20 cellular contexts compared by ENCODE assay signal in the genomic region with DNA sequence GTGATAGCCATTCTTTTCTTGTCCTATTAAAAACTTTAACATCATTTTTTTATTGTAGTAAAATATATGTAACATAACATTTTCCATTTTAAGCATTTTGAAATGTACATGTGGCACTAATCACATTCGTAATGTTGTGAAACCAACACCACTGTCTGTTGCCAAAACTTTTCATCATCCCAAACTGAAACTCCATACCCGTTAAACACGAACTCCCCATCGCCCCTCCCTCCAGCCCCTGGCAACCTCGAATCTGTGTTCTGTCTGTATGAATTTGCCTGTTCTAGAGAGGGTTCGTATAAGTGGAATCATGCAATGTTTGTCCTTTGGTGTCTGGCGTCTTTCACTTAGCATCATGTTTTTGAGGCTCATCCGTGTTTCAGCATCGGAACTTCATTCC.
DNase-seq lines count a peak whose midpoint lies in the region; TF ChIP-seq lines count a peak whose summit lies in the region.
"Had no signal": no experiment of that assay in that cellular context is flagged by ENCODE, and none has a peak within 500 bp of the region (broad histone marks: within the 10 kb centered on the region; RNA-seq: fewer than 3 reads in every experiment).

No MANE protein-coding gene starts in this region.

- H3K27ac ChIP-seq in GM23248 (peak overlapping the region; percentile 75), SJSA1 (peak overlapping the region; percentile 49), vagina (peak overlapping the region; percentile 48)
- H3K27ac ChIP-seq: PC-9 had no signal

- H3K4me3 ChIP-seq in GM23248, result peak overlapping the region; percentile 65
- peak overlapping the region; percentile 23 for H3K4me3 ChIP-seq in SJSA1
- H3K4me3 ChIP-seq in fibroblast of pulmonary artery (replicated peaks; ENCODE audit: low read depth, low read length), result no peak overlapping the region
- H3K4me3 ChIP-seq in vagina, result peak overlapping the region in 1 of 2 donors; percentile 19
- H3K4me3 ChIP-seq: PC-9, smooth muscle cell had no signal

- peak overlapping the region; percentile 80 for H3K4me2 ChIP-seq in GM23248 (ENCODE audit: unreplicated experiment)
- H3K4me2 ChIP-seq: PC-9, smooth muscle cell had no signal

- H3K4me1 ChIP-seq in GM23248 (ENCODE audit: insufficient read depth) (peaks cover 10% of the 10 kb centered on the region; the same call in 1 of the 2 replicates), SJSA1 (replicated peaks) (peaks cover 20% of the 10 kb centered on the region), vagina (no peaks in the 10 kb centered on the region)

- no peaks in the 10 kb centered on the region for H3K9me3 ChIP-seq in GM23248 (ENCODE audit: low read depth)
- H3K9me3 ChIP-seq in SJSA1 (replicated peaks), result no peaks in the 10 kb centered on the region
- H3K9me3 ChIP-seq in vagina, result no peaks in the 10 kb centered on the region

- H3K36me3 ChIP-seq in GM23248 (ENCODE audit: low read depth), result no peaks in the 10 kb centered on the region
- H3K36me3 ChIP-seq in SJSA1, result no peaks in the 10 kb centered on the region
- no peaks in the 10 kb centered on the region for H3K36me3 ChIP-seq in vagina

- peak overlapping the region; percentile 66 for H2AFZ ChIP-seq in GM23248
- H2AFZ ChIP-seq: PC-9 had no signal

- no peak for TF ChIP-seq POLR2A in vagina (IDR thresholded peaks at IDR 0.05)

- DNase-seq in GM23248 (peak; percentile 84), SJSA1 (ENCODE audit: low read depth in 1 of 2, low spot score in 2 of 2) (no peak), fibroblast of pulmonary artery (ENCODE audit: low read depth) (peak; percentile 45), vagina (ENCODE audit: extremely low spot score in 2 of 2) (no peak), C1 segment of cervical spinal cord (lab: John Stamatoyannopoulos, UW) (no peak)
- DNase-seq in activated CD4-positive, alpha-beta T cell treated with anti-CD3 and anti-CD28 coated beads for 1 hour, result no peak
- DNase-seq in stimulated activated CD4-positive, alpha-beta T cell treated with anti-CD3 and anti-CD28 coated beads, Interleukin-2, amount 100 ng/mL, for 48 hours, result no peak
- DNase-seq: activated CD4-positive, CD25-positive, alpha-beta regulatory T cell treated with anti-CD3 and anti-CD28 coated beads, Interleukin-2, amount 50 U/mL, for 72 hours; activated CD8-positive, alpha-beta memory T cell treated with anti-CD3 and anti-CD28 coated beads, Interleukin-2, amount 10 ng/mL, durations not matched to agents 7 days and 5 days; activated naive CD8-positive, alpha-beta T cell treated with anti-CD3 and anti-CD28 coated beads, Interleukin-2, amount 50 U/mL, for 24 hours; CD4-positive, alpha-beta memory T cell; DMS53; H9; hippocampal formation; Karpas-422; NCI-H1417 treated with DMSO at 0.1 percent for 48 hours; NCI-H526 treated with DMSO at 0.1 percent for 48 hours; PC-9; stimulated activated CD4-positive, alpha-beta T cell treated with anti-CD3 and anti-CD28 coated beads, Interleukin-4, amount 100 ng/mL, for 4 hours had no signal

- peak overlapping the region; percentile 76 for H3K9ac ChIP-seq in GM23248

- 3 to 5% methylated on average over 9 of the region's 9 CpGs for WGBS in GM23248 (ENCODE audit: low coverage in 1 of 2, low lambda C conversion rate in 2 of 2, missing lambda C conversion rate in 2 of 2), 2 experiments

- no peaks in the 10 kb centered on the region for H3K9me2 ChIP-seq in GM23248 (ENCODE audit: insufficient read depth)

- intact Hi-C loops in vagina (cut with DNase I), result no loop called here

- no peaks in the 10 kb centered on the region for H4K20me1 ChIP-seq in GM23248 (ENCODE audit: insufficient read depth)

- no peaks in the 10 kb centered on the region for H3K27me3 ChIP-seq in GM23248 (replicated peaks; ENCODE audit: insufficient read depth)
- H3K27me3 ChIP-seq in SJSA1 (replicated peaks), result no peaks in the 10 kb centered on the region
- no peaks in the 10 kb centered on the region for H3K27me3 ChIP-seq in vagina

- H3K79me2 ChIP-seq in GM23248 (ENCODE audit: insufficient read depth), result no peaks in the 10 kb centered on the region

- in situ Hi-C loops in GM23248 (cut with MboI), result no loop called here

- peaks cover 11% of the 10 kb centered on the region for H3F3A ChIP-seq in GM23248 (ENCODE audit: insufficient read depth)

- TF ChIP-seq CTCF in fibroblast of pulmonary artery (IDR thresholded peaks at IDR 0.05; ENCODE audit: low read length, missing control alignments) (no peak), vagina (IDR thresholded peaks at IDR 0.05) (no peak)

Comparison
In these comparisons a context has a peak if more than half of its experiments do, and no peak if none do; other contexts are left out.
1. DNase-seq: peak in GM23248 (single experiment) and fibroblast of pulmonary artery (single experiment); none in SJSA1 (0 of 2), vagina (0 of 2), activated CD4-positive, alpha-beta T cell treated with anti-CD3 and anti-CD28 coated beads for 1 hour (single experiment), C1 segment of cervical spinal cord (0 of 14) and stimulated activated CD4-positive, alpha-beta T cell treated with anti-CD3 and anti-CD28 coated beads, Interleukin-2, amount 100 ng/mL, for 48 hours (0 of 2).
2. Peak in every context shown above with its lines, with median percentiles within 50 percentile points of each other: H3K27ac ChIP-seq.